ENCODE assay signal across 14 cellular contexts in the genomic region with DNA sequence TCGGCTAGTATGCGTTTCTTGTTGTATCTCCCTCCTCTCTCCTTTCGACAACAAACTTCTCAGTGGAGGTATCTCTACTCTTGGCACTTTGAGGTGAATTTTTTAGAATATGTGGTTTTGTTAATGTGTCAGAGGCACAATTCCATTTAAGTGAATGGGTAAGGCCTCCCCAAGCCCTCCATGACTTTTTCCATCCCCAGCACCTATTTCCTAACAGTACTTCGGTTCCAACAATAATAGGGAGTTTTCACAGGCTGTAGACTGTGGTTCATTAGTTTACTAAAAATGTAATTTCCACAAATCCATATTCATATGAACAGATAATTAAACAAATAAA.
DNase-seq lines count a peak whose midpoint lies in the region; ATAC-seq and TF ChIP-seq lines count a peak whose summit lies in the region.
"Had no signal": no experiment of that assay in that cellular context is flagged by ENCODE, and none has a peak within 500 bp of the region (broad histone marks: within the 10 kb centered on the region; RNA-seq: fewer than 3 reads in every experiment).

No MANE protein-coding gene starts in this region.

- H3K9me3 Mint-ChIP-seq in endothelial cell (ENCODE audit: unreplicated experiment) (no peaks in the 10 kb centered on the region), mesothelial cell of epicardium (no peaks in the 10 kb centered on the region)
- H3K9me3 Mint-ChIP-seq: activated T-helper 1 cell treated with anti-CD3 and anti-CD28 coated beads, Interleukin-12 subunit alpha, Interleukin-12 subunit beta, Interleukin-2, Interleukin-4 antibody, amounts not matched to agents 30 ng/mL and 10 ng/mL and 1 ng/mL, durations not matched to agents 14 hours and 24 hours and 36 hours; CD4-positive, alpha-beta T cell had no signal

- peak overlapping the region; percentile 34 for H3K27ac Mint-ChIP-seq in endothelial cell (ENCODE audit: unreplicated experiment)
- H3K27ac Mint-ChIP-seq in mesothelial cell of epicardium: peak overlapping the region; percentile 87
- H3K27ac Mint-ChIP-seq: activated T-helper 1 cell treated with anti-CD3 and anti-CD28 coated beads, Interleukin-12 subunit alpha, Interleukin-12 subunit beta, Interleukin-2, Interleukin-4 antibody, amounts not matched to agents 30 ng/mL and 10 ng/mL and 1 ng/mL, durations not matched to agents 14 hours and 24 hours and 36 hours; CD4-positive, alpha-beta T cell had no signal

- TF ChIP-seq CTCF in Peyer's patch (IDR thresholded peaks at IDR 0.05) (no peak), endothelial cell (IDR thresholded peaks at IDR 0.05; ENCODE audit: unreplicated experiment) (no peak), mesothelial cell of epicardium (IDR thresholded peaks at IDR 0.05; ENCODE audit: unreplicated experiment) (no peak), suprapubic skin (IDR thresholded peaks at IDR 0.05) (no peak), spleen (IDR thresholded peaks at IDR 0.05 in 8 of 11, conservative IDR thresholded peaks at IDR 0.05 in 3 of 11) (no peak)

- H3K4me3 Mint-ChIP-seq in endothelial cell (ENCODE audit: unreplicated experiment) (no peak overlapping the region), mesothelial cell of epicardium (no peak overlapping the region)
- H3K4me3 Mint-ChIP-seq: activated T-helper 1 cell treated with anti-CD3 and anti-CD28 coated beads, Interleukin-12 subunit alpha, Interleukin-12 subunit beta, Interleukin-2, Interleukin-4 antibody, amounts not matched to agents 30 ng/mL and 10 ng/mL and 1 ng/mL, durations not matched to agents 14 hours and 24 hours and 36 hours; CD4-positive, alpha-beta T cell had no signal

- ATAC-seq in GM19324 (IDR thresholded peaks at IDR 0.05; ENCODE audit: low FRiP score, unreplicated experiment): no peak

- H3K27me3 Mint-ChIP-seq in endothelial cell (ENCODE audit: unreplicated experiment): peaks cover 11% of the 10 kb centered on the region
- no peaks in the 10 kb centered on the region for H3K27me3 Mint-ChIP-seq in mesothelial cell of epicardium (ENCODE audit: low read depth)

- TF ChIP-seq EP300 in suprapubic skin (IDR thresholded peaks at IDR 0.05): no peak

- intact Hi-C loops in spleen (cut with DNase I; ENCODE audit: low total_unique reads): no loop called here

- H3K27ac ChIP-seq in Peyer's patch: peak overlapping the region in 3 of 4 donors; percentile 17 to 64 (median 30)
- H3K27ac ChIP-seq in suprapubic skin: peak overlapping the region; percentile 78
- peak overlapping the region in 4 of 8 donors; percentile 12 to 43 (median 38) for H3K27ac ChIP-seq in spleen

- H3K27me3 ChIP-seq in Peyer's patch: no peaks in the 10 kb centered on the region
- no peaks in the 10 kb centered on the region for H3K27me3 ChIP-seq in suprapubic skin
- no peaks in the 10 kb centered on the region for H3K27me3 ChIP-seq in spleen (replicated peaks in 1 of 7)

- H3K4me3 ChIP-seq in Peyer's patch: no peak overlapping the region
- no peak overlapping the region for H3K4me3 ChIP-seq in suprapubic skin
- H3K4me3 ChIP-seq in spleen: no peak overlapping the region

- H3K36me3 ChIP-seq in Peyer's patch: no peaks in the 10 kb centered on the region
- no peaks in the 10 kb centered on the region for H3K36me3 ChIP-seq in suprapubic skin
- H3K36me3 ChIP-seq in spleen: no peaks in the 10 kb centered on the region

- H3K9me3 ChIP-seq in Peyer's patch (no peaks in the 10 kb centered on the region), suprapubic skin (no peaks in the 10 kb centered on the region), spleen (no peaks in the 10 kb centered on the region)

- no peak for TF ChIP-seq POLR2A in Peyer's patch (IDR thresholded peaks at IDR 0.05)
- TF ChIP-seq POLR2A in suprapubic skin (IDR thresholded peaks at IDR 0.05): no peak
- no peak for TF ChIP-seq POLR2A in spleen (IDR thresholded peaks at IDR 0.05)

- DNase-seq in Peyer's patch (no peak), endothelial cell (ENCODE audit: low spot score) (no peak), mesothelial cell of epicardium (ENCODE audit: low spot score in 2 of 2, unreplicated experiment in 2 of 2) (no peak), suprapubic skin (ENCODE audit: low spot score in 2 of 2) (no peak), cortex of kidney (lab: John Stamatoyannopoulos, UW) (no peak), spleen (no peak), HCEC 1CT (no peak)
- DNase-seq: activated CD4-positive, alpha-beta T cell treated with anti-CD3 and anti-CD28 coated beads for 4 hours; CD4-positive, alpha-beta T cell; MM.1S; stimulated activated naive CD4-positive, alpha-beta T cell treated with Interleukin-2 at 50 U/mL for 16 hours; T-helper 1 cell had no signal

- H3K4me1 Mint-ChIP-seq in endothelial cell (ENCODE audit: unreplicated experiment): peaks cover 33% of the 10 kb centered on the region
- peaks cover 43% of the 10 kb centered on the region for H3K4me1 Mint-ChIP-seq in mesothelial cell of epicardium

- 84% methylated on average over 4 of the region's 4 CpGs for WGBS in suprapubic skin
- WGBS in spleen, 5 donors: 95 to 99% (median 96%) methylated on average over 4 of the region's 4 CpGs

- H3K36me3 Mint-ChIP-seq in endothelial cell (ENCODE audit: low read depth, unreplicated experiment): peaks cover 26% of the 10 kb centered on the region
- no peaks in the 10 kb centered on the region for H3K36me3 Mint-ChIP-seq in mesothelial cell of epicardium

- peaks cover 0 to 6% (median 0%) of the 10 kb centered on the region in 4 donors for H3K4me1 ChIP-seq in Peyer's patch
- H3K4me1 ChIP-seq in suprapubic skin: peaks cover 50% of the 10 kb centered on the region
- H3K4me1 ChIP-seq in spleen: peaks cover 0 to 10% (median 5%) of the 10 kb centered on the region in 6 donors
